In the genomic region with DNA sequence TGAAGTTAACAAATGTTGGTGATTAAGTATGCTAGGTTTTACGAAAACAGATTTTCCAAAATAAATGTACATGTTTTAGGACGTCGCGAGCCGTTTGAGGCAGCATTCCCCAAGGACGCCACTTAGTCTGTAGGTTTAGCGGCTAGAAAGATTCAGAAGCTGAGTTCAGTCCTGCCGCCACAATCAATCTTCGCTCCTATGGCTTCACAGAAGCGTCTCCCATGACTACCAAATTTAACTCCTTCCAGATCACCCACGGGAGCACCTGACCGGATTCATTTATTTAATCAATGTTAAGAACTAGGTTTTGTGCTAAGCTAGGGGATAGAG, we compare ENCODE assay signal across 2 cellular contexts.
TF ChIP-seq lines count a peak whose summit lies in the region.

No MANE protein-coding gene starts in this region.

TF ChIP-seq in HEK293T, 16 proteins besides CTCF, POLR2A, EP300 and RAD21:
- TF ChIP-seq FOXK2 (IDR thresholded peaks at IDR 0.05) (no peak), PKNOX1 (IDR thresholded peaks at IDR 0.05) (peak; percentile 90; the same call in 1 of the 2 replicates)

TF ChIP-seq in H1, 55 proteins besides CTCF, POLR2A, EP300 and RAD21:
- TF ChIP-seq EGR1 (IDR thresholded peaks at IDR 0.05; ENCODE audit: borderline replicate concordance, low read depth, low read length) (no peak), ASH2L (IDR thresholded peaks at IDR 0.05; ENCODE audit: low read length) (peak; percentile 8), ATF2 (IDR thresholded peaks at IDR 0.05; ENCODE audit: low read length) (0 out of 2 replicates have a peak, but pooled peaks have one; percentile 9)
